8 cellular contexts compared by ENCODE assay signal in the genomic region with DNA sequence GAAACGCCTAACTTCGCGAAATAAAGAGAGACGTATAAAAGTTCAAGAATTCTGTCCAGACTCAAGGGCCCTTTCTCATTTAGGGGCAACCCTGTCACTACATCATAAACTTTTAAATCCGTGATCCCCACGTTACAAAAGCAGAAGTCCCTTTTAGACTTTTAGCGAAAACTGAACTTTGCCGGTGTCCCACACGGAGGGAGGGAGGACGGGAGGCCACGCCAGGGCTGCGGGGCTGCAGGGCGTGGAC. TPM values are rescaled to one million over a fixed set of nuclear protein-coding genes. Genes with fewer than 3 reads are reported as not detected.
A peak's percentile ranks its signal among the peaks of the same experiment; 100 is the strongest.
DNase-seq lines count a peak whose midpoint lies in the region; ATAC-seq, FAIRE-seq and TF ChIP-seq lines count a peak whose summit lies in the region.

No MANE protein-coding gene starts in this region.

- DNase-seq in GM12892 (ENCODE audit: insufficient read length) (no peak), body of pancreas (no peak), NCI-H2107 (lab: John Stamatoyannopoulos, UW) (no peak), HPDE6-E6E7 (ENCODE audit: extremely low spot score) (no peak), GF-D8 (lab: John Stamatoyannopoulos, UW) (no peak), NCI-H2171 (lab: John Stamatoyannopoulos, UW) (no peak)

- no peaks in the 10 kb centered on the region for H3K9me3 ChIP-seq in HUES64 (ENCODE audit: insufficient read depth, low read depth, low read length)
- H3K9me3 ChIP-seq in body of pancreas = no peaks in the 10 kb centered on the region
- H3K9me3 ChIP-seq in mucosa of stomach (ENCODE audit: control insufficient read depth, low read length) = no peaks in the 10 kb centered on the region

- H3K27ac ChIP-seq in HUES64 (ENCODE audit: low read depth, low read length) (no peak overlapping the region), body of pancreas (peak overlapping the region in 1 of 4 donors; percentile 31)

- no peak for ATAC-seq in body of pancreas

- peak overlapping the region; percentile 40; the same call in 1 of the 2 replicates for H3K9ac ChIP-seq in HUES64 (ENCODE audit: low read depth, low read length)
- H3K9ac ChIP-seq in mucosa of stomach (ENCODE audit: low read length) = peak overlapping the region; percentile 3

- TF ChIP-seq POLR2A in GM12892 (IDR thresholded peaks at IDR 0.05; ENCODE audit: low read depth, low read length) (no peak), body of pancreas (IDR thresholded peaks at IDR 0.05) (no peak)

- intact Hi-C loops in body of pancreas (cut with DNase I) = no loop called here

- peak; percentile 51 for FAIRE-seq in GM12892 (lab: Jason Lieb, UNC)

- H3K4me3 ChIP-seq in HUES64 (ENCODE audit: low read length) = peak overlapping the region; percentile 80
- peak overlapping the region; percentile 34 to 92 for H3K4me3 ChIP-seq in body of pancreas
- H3K4me3 ChIP-seq in mucosa of stomach (ENCODE audit: low read length) = no peak overlapping the region

- TF ChIP-seq CTCF in body of pancreas (IDR thresholded peaks at IDR 0.05) = no peak

- H3K4me1 ChIP-seq in HUES64 (ENCODE audit: insufficient read depth, low read length) (peaks cover 16% of the 10 kb centered on the region; the same call in 1 of the 2 replicates), body of pancreas (peaks cover 20% of the 10 kb centered on the region), mucosa of stomach (ENCODE audit: control insufficient read depth, insufficient read depth, low read length) (peaks cover 8% of the 10 kb centered on the region)

- H3K36me3 ChIP-seq in HUES64 (ENCODE audit: insufficient read depth, low read length) (no peaks in the 10 kb centered on the region), body of pancreas (replicated peaks in 1 of 2; ENCODE audit: insufficient read depth in 1 of 2, low read depth in 2 of 2) (no peaks in the 10 kb centered on the region), mucosa of stomach (ENCODE audit: control insufficient read depth, insufficient read depth, low read length) (no peaks in the 10 kb centered on the region)

- 3% methylated on average over 13 of the region's 13 CpGs for WGBS in HUES64
- 0 to 1% methylated on average over 8 to 13 of the region's 13 CpGs for WGBS in body of pancreas, 2 donors

- H3K27me3 ChIP-seq in HUES64 (ENCODE audit: insufficient read depth, low read length) = peaks cover 26% of the 10 kb centered on the region
- H3K27me3 ChIP-seq in body of pancreas = peaks cover 0 to 6% of the 10 kb centered on the region in 2 donors
- H3K27me3 ChIP-seq in mucosa of stomach (ENCODE audit: control insufficient read depth, insufficient read depth, low read length) = peaks cover 33% of the 10 kb centered on the region

RNA-seq across cellular contexts. Expression of a gene that starts 0.5 kb away (rescaled TPM):
- polyA plus RNA-seq in GM12892 (2012; ENCODE audit: missing spikeins) = 3.7 TPM
- polyA plus RNA-seq in HUES64 (2013, experiment 1 of 2) = 25.3 TPM
- polyA plus RNA-seq in HUES64 (2013, experiment 2 of 2) = 30.1 TPM
- 10 to 100 TPM in 1 of 2 donors, 1 to 10 TPM in 1; 2.3 to 13.0 TPM for total RNA-seq in body of pancreas
